Comparison of ENCODE assay signal across 18 cellular contexts in genomic region chr14:105329411-105330200, GRCh38. TPM values are rescaled to one million over a fixed set of nuclear protein-coding genes. Genes with fewer than 3 reads are reported as not detected.
DNase-seq lines count a peak whose midpoint lies in the region; ATAC-seq and TF ChIP-seq lines count a peak whose summit lies in the region.
"Had no signal": no experiment of that assay in that cellular context is flagged by ENCODE, and none has a peak within 500 bp of the region (broad histone marks: within the 10 kb centered on the region; RNA-seq: fewer than 3 reads in every experiment).

No MANE protein-coding gene starts in this region.

- no peaks in the 10 kb centered on the region for H3K36me3 ChIP-seq in gastrocnemius medialis

- H3K36me3 Mint-ChIP-seq in glutamatergic neuron (ENCODE audit: unreplicated experiment): no peaks in the 10 kb centered on the region
- no peaks in the 10 kb centered on the region for H3K36me3 Mint-ChIP-seq in activated naive CD8-positive, alpha-beta T cell treated with anti-CD3 and anti-CD28 coated beads for 36 hours

- peaks cover 21% of the 10 kb centered on the region for H3K9me3 Mint-ChIP-seq in glutamatergic neuron (ENCODE audit: unreplicated experiment)
- no peaks in the 10 kb centered on the region for H3K9me3 Mint-ChIP-seq in activated naive CD8-positive, alpha-beta T cell treated with anti-CD3 and anti-CD28 coated beads for 36 hours
- H3K9me3 Mint-ChIP-seq: CD4-positive, alpha-beta T cell had no signal

- TF ChIP-seq POLR2A in gastrocnemius medialis (IDR thresholded peaks at IDR 0.05) (no peak), erythroblast (IDR thresholded peaks at IDR 0.05; ENCODE audit: low read length) (no peak)

- peak overlapping the region; percentile 47 for H3K4me3 Mint-ChIP-seq in glutamatergic neuron (ENCODE audit: unreplicated experiment)
- no peak overlapping the region for H3K4me3 Mint-ChIP-seq in activated naive CD8-positive, alpha-beta T cell treated with anti-CD3 and anti-CD28 coated beads for 36 hours
- H3K4me3 Mint-ChIP-seq: CD4-positive, alpha-beta T cell had no signal

- no peak for TF ChIP-seq CTCF in glutamatergic neuron (IDR thresholded peaks at IDR 0.05; ENCODE audit: partially characterized antibody, unreplicated experiment)
- TF ChIP-seq CTCF in gastrocnemius medialis (IDR thresholded peaks at IDR 0.05 in 4 of 5, conservative IDR thresholded peaks at IDR 0.05 in 1 of 5): no peak

- H3K4me1 ChIP-seq in right cardiac atrium (ENCODE audit: control insufficient read depth, insufficient read depth, low read length) (peaks cover 24% of the 10 kb centered on the region), gastrocnemius medialis (peaks cover 82 to 89% of the 10 kb centered on the region in 2 donors)

- intact Hi-C loops in right cardiac atrium (cut with DNase I): no loop called here
- intact Hi-C loops in left ventricle myocardium superior (cut with micrococcal nuclease): no loop called here
- intact Hi-C loops in gastrocnemius medialis (cut with DNase I; ENCODE audit: low total_unique reads): loop anchor here (5.0 kb wide), 1 partner anchor 162 kb away; the partner anchor contains the start of gene JAG2

- DNase-seq in right cardiac atrium (peak in 2 of 3 donors; percentile 39 to 52), left ventricle myocardium superior (no peak), glutamatergic neuron (no peak), gastrocnemius medialis (no peak), erythroblast (lab: John Stamatoyannopoulos, UW) (no peak)
- no peak for DNase-seq in activated naive CD8-positive, alpha-beta T cell treated with anti-CD3 and anti-CD28 coated beads for 36 hours
- no peak for DNase-seq in stimulated activated CD4-positive, alpha-beta T cell treated with anti-CD3 and anti-CD28 coated beads, Interleukin-2, amount 100 ng/mL, for 48 hours
- DNase-seq: CD4-positive, alpha-beta T cell; DMS79; GOT3; NCI-H1092; NCI-H187; NCI-H2171; NCI-H774; SIG-M5 had no signal

- H3K4me3 ChIP-seq in right cardiac atrium (ENCODE audit: low read length) (no peak overlapping the region), gastrocnemius medialis (no peak overlapping the region)

- H3K27me3 Mint-ChIP-seq in glutamatergic neuron (ENCODE audit: unreplicated experiment): peaks cover 17% of the 10 kb centered on the region
- H3K27me3 Mint-ChIP-seq in activated naive CD8-positive, alpha-beta T cell treated with anti-CD3 and anti-CD28 coated beads for 36 hours: no peaks in the 10 kb centered on the region
- H3K27me3 Mint-ChIP-seq: CD4-positive, alpha-beta T cell had no signal

- H3K4me1 Mint-ChIP-seq in glutamatergic neuron (ENCODE audit: low read depth, unreplicated experiment): peaks cover 44% of the 10 kb centered on the region
- H3K4me1 Mint-ChIP-seq in activated naive CD8-positive, alpha-beta T cell treated with anti-CD3 and anti-CD28 coated beads for 36 hours: peaks cover 29% of the 10 kb centered on the region

- H3K27ac Mint-ChIP-seq in glutamatergic neuron (ENCODE audit: unreplicated experiment): peak overlapping the region; percentile 62
- no peak overlapping the region for H3K27ac Mint-ChIP-seq in activated naive CD8-positive, alpha-beta T cell treated with anti-CD3 and anti-CD28 coated beads for 36 hours
- H3K27ac Mint-ChIP-seq: CD4-positive, alpha-beta T cell had no signal

- ATAC-seq in right cardiac atrium (no peak), left ventricle myocardium superior (no peak), gastrocnemius medialis (no peak), GM18870 (IDR thresholded peaks at IDR 0.05; ENCODE audit: unreplicated experiment) (no peak)
- ATAC-seq: Panc1 had no signal

- in situ Hi-C loops in gastrocnemius medialis (cut with MboI; ENCODE audit: low sequenced_read_pairs in 4 of 4): loop anchor here in 1 of 4 donors (25.0 kb wide), 1 partner anchor 117 kb away; no protein-coding TSS in a partner anchor

- H3K27ac ChIP-seq in right cardiac atrium (ENCODE audit: low read length) (no peak overlapping the region), gastrocnemius medialis (peak overlapping the region; percentile 85 to 94 (median 90))
- H3K27ac ChIP-seq: KMS-11 had no signal

- H3K9me3 ChIP-seq in right cardiac atrium (ENCODE audit: control insufficient read depth, low read length): no peaks in the 10 kb centered on the region
- no peaks in the 10 kb centered on the region for H3K9me3 ChIP-seq in gastrocnemius medialis

- no peaks in the 10 kb centered on the region for H3K27me3 ChIP-seq in right cardiac atrium (ENCODE audit: control insufficient read depth, insufficient read depth)
- no peaks in the 10 kb centered on the region for H3K27me3 ChIP-seq in gastrocnemius medialis

- WGBS in right cardiac atrium: 91% methylated on average over 22 of the region's 22 CpGs

RNA-seq across cellular contexts. Expression of gene PACS2, which starts 15.1 kb away (rescaled TPM):
- total RNA-seq in right cardiac atrium (10 to 100 TPM; 50.6 to 67.0 (median 64.4) TPM), left ventricle myocardium superior (76.2 TPM), glutamatergic neuron (ENCODE audit: unreplicated experiment) (263 TPM), gastrocnemius medialis (100 to 1,000 TPM in 1 of 4 donors, 10 to 100 TPM in 3; 81.0 to 115 (median 93.1) TPM)
- polyA plus RNA-seq in right cardiac atrium: 63.0 TPM
- total RNA-seq in activated naive CD8-positive, alpha-beta T cell treated with anti-CD3 and anti-CD28 coated beads for 36 hours: 10 to 100 TPM; 21.1 to 22.2 TPM

RNA-seq across cellular contexts. Expression of gene BRF1, which starts 28.8 kb away (rescaled TPM):
- total RNA-seq in right cardiac atrium (10 to 100 TPM; 18.1 to 21.1 (median 18.4) TPM), left ventricle myocardium superior (20.3 TPM), glutamatergic neuron (ENCODE audit: unreplicated experiment) (54.6 TPM), gastrocnemius medialis (10 to 100 TPM; 19.5 to 27.4 (median 21.4) TPM)
- 17.9 TPM for polyA plus RNA-seq in right cardiac atrium
- 10 to 100 TPM; 21.9 to 22.8 TPM for total RNA-seq in activated naive CD8-positive, alpha-beta T cell treated with anti-CD3 and anti-CD28 coated beads for 36 hours

Comparison
In these comparisons a context has a peak if more than half of its experiments do, and no peak if none do; other contexts are left out.
1. DNase-seq: peak in right cardiac atrium (2 of 3); none in left ventricle myocardium superior (single experiment), glutamatergic neuron (single experiment), gastrocnemius medialis (0 of 2), activated naive CD8-positive, alpha-beta T cell treated with anti-CD3 and anti-CD28 coated beads for 36 hours (single experiment), stimulated activated CD4-positive, alpha-beta T cell treated with anti-CD3 and anti-CD28 coated beads, Interleukin-2, amount 100 ng/mL, for 48 hours (0 of 2) and erythroblast (0 of 2).